In genomic region chr13:48858122-48858521, GRCh38 we compare ENCODE assay signal across 24 cellular contexts.
DNase-seq lines count a peak whose midpoint lies in the region; ATAC-seq and TF ChIP-seq lines count a peak whose summit lies in the region.
"Had no signal": no experiment of that assay in that cellular context is flagged by ENCODE, and none has a peak within 500 bp of the region (broad histone marks: within the 10 kb centered on the region; RNA-seq: fewer than 3 reads in every experiment).

No MANE protein-coding gene starts in this region.

- peaks cover 41 to 60% of the 10 kb centered on the region in 2 experiments for H3K4me1 ChIP-seq in neutrophil (ENCODE audit: control insufficient read depth in 1 of 2, insufficient read depth in 1 of 2, low read depth in 1 of 2, low read length in 1 of 2)

- H3K36me3 ChIP-seq in neutrophil: no peaks in the 10 kb centered on the region
- H3K36me3 ChIP-seq: ovary, spleen, transverse colon had no signal

- no peak for DNase-seq in activated CD8-positive, alpha-beta memory T cell treated with anti-CD3 and anti-CD28 coated beads, Interleukin-2, amount 10 ng/mL, durations not matched to agents 7 days and 5 days
- no peak for DNase-seq in activated CD8-positive, alpha-beta memory T cell treated with anti-CD3 and anti-CD28 coated beads for 24 hours
- peak; percentile 18 for DNase-seq in KBM-7
- no peak for DNase-seq in activated CD4-positive, CD25-positive, alpha-beta regulatory T cell treated with anti-CD3 and anti-CD28 coated beads, Interleukin-2, amount 50 U/mL, for 72 hours
- DNase-seq in activated CD4-positive, alpha-beta T cell treated with anti-CD3 and anti-CD28 coated beads, Interleukin-2, amount 50 U/mL, for 1 hour: no peak
- DNase-seq: activated CD8-positive, alpha-beta memory T cell treated with anti-CD3 and anti-CD28 coated beads, Interleukin-2, amount 50 U/mL, for 48 hours; Caco-2; DMS79; immature natural killer cell; NCI-H1694; NCI-H2171; NCI-H524 treated with DMSO at 0.1 percent for 48 hours; ovary; right cardiac atrium; Right ventricle myocardium superior; spleen; T-helper 9 cell; transverse colon had no signal

- no peak overlapping the region for H3K4me3 ChIP-seq in neutrophil (ENCODE audit: low read depth in 1 of 2, low read length in 1 of 2)
- H3K4me3 ChIP-seq: dorsolateral prefrontal cortex, ovary, spleen, transverse colon had no signal

- in situ Hi-C loops in KBM-7 (cut with MboI; ENCODE audit: low pct_unique_long_range_greater_than_20kb, low sequenced_read_pairs): no loop called here

- no peak for TF ChIP-seq CTCF in neutrophil (IDR thresholded peaks at IDR 0.05)

- peaks cover 24% of the 10 kb centered on the region for H3K4me1 Mint-ChIP-seq in activated CD8-positive, alpha-beta memory T cell treated with anti-CD3 and anti-CD28 coated beads, Interleukin-2, amount 10 ng/mL, durations not matched to agents 7 days and 5 days
- H3K4me1 Mint-ChIP-seq in dendritic cell treated with granulocyte-macrophage colony-stimulating factor and Interleukin-4, amounts not matched to agents 40 ng/mL and 50 ng/mL, for 4 days (ENCODE audit: low read depth): peaks cover 34% of the 10 kb centered on the region

- no peaks in the 10 kb centered on the region for H3K9me3 ChIP-seq in neutrophil
- H3K9me3 ChIP-seq: ovary, spleen, transverse colon had no signal

- ATAC-seq in activated CD8-positive, alpha-beta memory T cell treated with anti-CD3 and anti-CD28 coated beads, Interleukin-2, amount 10 ng/mL, durations not matched to agents 7 days and 5 days: no peak
- ATAC-seq in HG03280 (IDR thresholded peaks at IDR 0.05; ENCODE audit: unreplicated experiment): no peak
- ATAC-seq: right cardiac atrium had no signal

- no peaks in the 10 kb centered on the region for H3K27me3 Mint-ChIP-seq in activated CD8-positive, alpha-beta memory T cell treated with anti-CD3 and anti-CD28 coated beads, Interleukin-2, amount 10 ng/mL, durations not matched to agents 7 days and 5 days
- peaks cover 2% of the 10 kb centered on the region for H3K27me3 Mint-ChIP-seq in dendritic cell treated with granulocyte-macrophage colony-stimulating factor and Interleukin-4, amounts not matched to agents 40 ng/mL and 50 ng/mL, for 4 days

- CTCF ChIA-PET in activated CD8-positive, alpha-beta memory T cell treated with anti-CD3 and anti-CD28 coated beads, Interleukin-2, amount 10 ng/mL, durations not matched to agents 7 days and 5 days (lab: Charles Lee): no interaction called here

- peak overlapping the region; percentile 9 for H3K27ac Mint-ChIP-seq in activated CD8-positive, alpha-beta memory T cell treated with anti-CD3 and anti-CD28 coated beads, Interleukin-2, amount 10 ng/mL, durations not matched to agents 7 days and 5 days
- peak overlapping the region; percentile 79 for H3K27ac Mint-ChIP-seq in dendritic cell treated with granulocyte-macrophage colony-stimulating factor and Interleukin-4, amounts not matched to agents 40 ng/mL and 50 ng/mL, for 4 days
- H3K27ac Mint-ChIP-seq: B cell, immature natural killer cell, memory B cell had no signal

- peaks cover 2% of the 10 kb centered on the region for H3K9me3 Mint-ChIP-seq in activated CD8-positive, alpha-beta memory T cell treated with anti-CD3 and anti-CD28 coated beads, Interleukin-2, amount 10 ng/mL, durations not matched to agents 7 days and 5 days (ENCODE audit: low read depth)
- H3K9me3 Mint-ChIP-seq in dendritic cell treated with granulocyte-macrophage colony-stimulating factor and Interleukin-4, amounts not matched to agents 40 ng/mL and 50 ng/mL, for 4 days: no peaks in the 10 kb centered on the region
- H3K9me3 Mint-ChIP-seq: immature natural killer cell, memory B cell had no signal

- H3K27me3 ChIP-seq in neutrophil: no peaks in the 10 kb centered on the region
- H3K27me3 ChIP-seq: dorsolateral prefrontal cortex, ovary, spleen, transverse colon had no signal

- intact Hi-C loops in dendritic cell treated with granulocyte-macrophage colony-stimulating factor and Interleukin-4, amounts not matched to agents 40 ng/mL and 50 ng/mL, for 4 days (cut with micrococcal nuclease): loop anchor here (5.0 kb wide), 1 partner anchor 44 kb away; no protein-coding TSS in a partner anchor

- H3K4me3 Mint-ChIP-seq in activated CD8-positive, alpha-beta memory T cell treated with anti-CD3 and anti-CD28 coated beads, Interleukin-2, amount 10 ng/mL, durations not matched to agents 7 days and 5 days: no peak overlapping the region
- no peak overlapping the region for H3K4me3 Mint-ChIP-seq in dendritic cell treated with granulocyte-macrophage colony-stimulating factor and Interleukin-4, amounts not matched to agents 40 ng/mL and 50 ng/mL, for 4 days
- H3K4me3 Mint-ChIP-seq: B cell, immature natural killer cell, memory B cell had no signal

- H3K36me3 Mint-ChIP-seq in activated CD8-positive, alpha-beta memory T cell treated with anti-CD3 and anti-CD28 coated beads, Interleukin-2, amount 10 ng/mL, durations not matched to agents 7 days and 5 days: peaks cover 4% of the 10 kb centered on the region
- H3K36me3 Mint-ChIP-seq in dendritic cell treated with granulocyte-macrophage colony-stimulating factor and Interleukin-4, amounts not matched to agents 40 ng/mL and 50 ng/mL, for 4 days (ENCODE audit: low read depth): no peaks in the 10 kb centered on the region
- H3K36me3 Mint-ChIP-seq: immature natural killer cell, memory B cell had no signal

- peak overlapping the region; percentile 87 for H3K27ac ChIP-seq in neutrophil
- H3K27ac ChIP-seq: ovary, spleen had no signal
